ENCODE assay signal across 28 cellular contexts in genomic region chrX:20637351-20637750, GRCh38.
"Had no signal": no experiment of that assay in that cellular context is flagged by ENCODE, and none has a peak within 500 bp of the region (broad histone marks: within the 10 kb centered on the region; RNA-seq: fewer than 3 reads in every experiment).

No MANE protein-coding gene starts in this region.

- H3K79me2 ChIP-seq: hepatocyte, parathyroid adenoma had no signal

- H3K36me3 ChIP-seq: colonic mucosa, gastrocnemius medialis, right atrium auricular region, spleen, upper lobe of left lung, vagina had no signal

- H3K27ac ChIP-seq: colonic mucosa, dorsolateral prefrontal cortex, gastrocnemius medialis, hepatocyte, parathyroid adenoma, psoas muscle, right atrium auricular region, spleen, upper lobe of left lung, vagina had no signal

- H3K9me3 ChIP-seq: colonic mucosa, gastrocnemius medialis, psoas muscle, right atrium auricular region, spleen, upper lobe of left lung, vagina had no signal

- H3K27me3 ChIP-seq: colonic mucosa, gastrocnemius medialis, hepatocyte, right atrium auricular region, spleen, upper lobe of left lung, vagina had no signal

- H3K27ac Mint-ChIP-seq: activated CD4-positive, alpha-beta memory T cell treated with anti-CD3 and anti-CD28 coated beads for 36 hours; activated CD4-positive, alpha-beta T cell treated with anti-CD3 and anti-CD28 coated beads, Interleukin-2, amount 10 ng/mL, durations not matched to agents 24 days and 14 days; activated naive CD4-positive, alpha-beta T cell treated with anti-CD3 and anti-CD28 coated beads, Interleukin-2, amount 10 ng/mL, durations not matched to agents 7 days and 5 days; activated naive CD8-positive, alpha-beta T cell treated with anti-CD3 and anti-CD28 coated beads, Interleukin-2, amount 10 ng/mL, durations not matched to agents 7 days and 5 days; activated T-cell treated with anti-CD3 and anti-CD28 coated beads, Interleukin-2, amount 50 U/mL, for 24 hours; stimulated activated naive CD8-positive, alpha-beta T cell treated with anti-CD3 and anti-CD28 coated beads, Interleukin-15, Interleukin-2, amounts not matched to agents 100 ng/mL and 50 ng/mL, for 24 hours had no signal

- DNase-seq: activated CD4-positive, alpha-beta memory T cell treated with anti-CD3 and anti-CD28 coated beads for 36 hours; activated CD4-positive, alpha-beta T cell treated with anti-CD3 and anti-CD28 coated beads, Interleukin-2, amount 10 ng/mL, durations not matched to agents 24 days and 14 days; activated CD4-positive, CD25-positive, alpha-beta regulatory T cell treated with anti-CD3 and anti-CD28 coated beads, Interleukin-2, amount 50 U/mL, for 72 hours; activated CD8-positive, alpha-beta memory T cell treated with anti-CD3 and anti-CD28 coated beads, Interleukin-2, amount 50 U/mL, for 4 hours; activated gamma-delta T cell; activated naive CD4-positive, alpha-beta T cell treated with anti-CD3 and anti-CD28 coated beads, Interleukin-2, amount 10 ng/mL, durations not matched to agents 7 days and 5 days; activated naive CD8-positive, alpha-beta T cell treated with anti-CD3 and anti-CD28 coated beads, Interleukin-2, amount 10 ng/mL, durations not matched to agents 7 days and 5 days; activated T-cell treated with anti-CD3 and anti-CD28 coated beads, Interleukin-2, amount 50 U/mL, for 24 hours; amniotic stem cell; colonic mucosa; dorsolateral prefrontal cortex; effector memory CD4-positive, alpha-beta T cell; gastrocnemius medialis; islet precursor cell; left cardiac atrium; left ventricle myocardium superior; naive thymus-derived CD4-positive, alpha-beta T cell; psoas muscle; spleen; stimulated activated CD4-positive, alpha-beta T cell treated with anti-CD3 and anti-CD28 coated beads, Interleukin-2, amount 100 ng/mL, for 48 hours; T-helper 2 cell; upper lobe of left lung had no signal

- ATAC-seq: gastrocnemius medialis; left cardiac atrium; left ventricle myocardium superior; naive thymus-derived CD4-positive, alpha-beta T cell; psoas muscle had no signal

- H3K27me3 Mint-ChIP-seq: activated CD4-positive, alpha-beta memory T cell treated with anti-CD3 and anti-CD28 coated beads for 36 hours; activated naive CD4-positive, alpha-beta T cell treated with anti-CD3 and anti-CD28 coated beads, Interleukin-2, amount 10 ng/mL, durations not matched to agents 7 days and 5 days had no signal

- H2AFZ ChIP-seq: hepatocyte, parathyroid adenoma had no signal

- H3K9me3 Mint-ChIP-seq: activated CD4-positive, alpha-beta memory T cell treated with anti-CD3 and anti-CD28 coated beads for 36 hours; activated CD4-positive, alpha-beta T cell treated with anti-CD3 and anti-CD28 coated beads, Interleukin-2, amount 10 ng/mL, durations not matched to agents 24 days and 14 days; activated naive CD4-positive, alpha-beta T cell treated with anti-CD3 and anti-CD28 coated beads, Interleukin-2, amount 10 ng/mL, durations not matched to agents 7 days and 5 days; activated naive CD8-positive, alpha-beta T cell treated with anti-CD3 and anti-CD28 coated beads, Interleukin-2, amount 10 ng/mL, durations not matched to agents 7 days and 5 days; activated T-cell treated with anti-CD3 and anti-CD28 coated beads, Interleukin-2, amount 50 U/mL, for 24 hours; stimulated activated naive CD8-positive, alpha-beta T cell treated with anti-CD3 and anti-CD28 coated beads, Interleukin-15, Interleukin-2, amounts not matched to agents 100 ng/mL and 50 ng/mL, for 24 hours had no signal

- H3K4me3 Mint-ChIP-seq: activated CD4-positive, alpha-beta memory T cell treated with anti-CD3 and anti-CD28 coated beads for 36 hours; activated CD4-positive, alpha-beta T cell treated with anti-CD3 and anti-CD28 coated beads, Interleukin-2, amount 10 ng/mL, durations not matched to agents 24 days and 14 days; activated naive CD4-positive, alpha-beta T cell treated with anti-CD3 and anti-CD28 coated beads, Interleukin-2, amount 10 ng/mL, durations not matched to agents 7 days and 5 days; activated naive CD8-positive, alpha-beta T cell treated with anti-CD3 and anti-CD28 coated beads, Interleukin-2, amount 10 ng/mL, durations not matched to agents 7 days and 5 days; activated T-cell treated with anti-CD3 and anti-CD28 coated beads, Interleukin-2, amount 50 U/mL, for 24 hours; central memory CD8-positive, alpha-beta T cell; naive thymus-derived CD4-positive, alpha-beta T cell; stimulated activated naive CD8-positive, alpha-beta T cell treated with anti-CD3 and anti-CD28 coated beads, Interleukin-15, Interleukin-2, amounts not matched to agents 100 ng/mL and 50 ng/mL, for 24 hours had no signal

- H3K36me3 Mint-ChIP-seq: activated CD4-positive, alpha-beta memory T cell treated with anti-CD3 and anti-CD28 coated beads for 36 hours; activated naive CD4-positive, alpha-beta T cell treated with anti-CD3 and anti-CD28 coated beads, Interleukin-2, amount 10 ng/mL, durations not matched to agents 7 days and 5 days; activated naive CD8-positive, alpha-beta T cell treated with anti-CD3 and anti-CD28 coated beads, Interleukin-2, amount 10 ng/mL, durations not matched to agents 7 days and 5 days; naive thymus-derived CD4-positive, alpha-beta T cell had no signal

- H3K4me1 Mint-ChIP-seq: activated CD4-positive, alpha-beta T cell treated with anti-CD3 and anti-CD28 coated beads, Interleukin-2, amount 10 ng/mL, durations not matched to agents 24 days and 14 days; activated naive CD4-positive, alpha-beta T cell treated with anti-CD3 and anti-CD28 coated beads, Interleukin-2, amount 10 ng/mL, durations not matched to agents 7 days and 5 days; activated naive CD8-positive, alpha-beta T cell treated with anti-CD3 and anti-CD28 coated beads, Interleukin-2, amount 10 ng/mL, durations not matched to agents 7 days and 5 days; central memory CD8-positive, alpha-beta T cell; naive thymus-derived CD4-positive, alpha-beta T cell had no signal

- H3K4me1 ChIP-seq: colonic mucosa, gastrocnemius medialis, parathyroid adenoma, psoas muscle, right atrium auricular region, spleen, upper lobe of left lung, vagina had no signal

- H3K4me2 ChIP-seq: hepatocyte had no signal

- H3K9ac ChIP-seq: parathyroid adenoma had no signal

- H3K4me3 ChIP-seq: colonic mucosa, dorsolateral prefrontal cortex, gastrocnemius medialis, hepatocyte, psoas muscle, right atrium auricular region, spleen, upper lobe of left lung, vagina had no signal
